In genomic region chr4:100062921-100063320, GRCh38 we compare ENCODE assay signal across 21 cellular contexts.
DNase-seq lines count a peak whose midpoint lies in the region; ATAC-seq and TF ChIP-seq lines count a peak whose summit lies in the region.
"Had no signal": no experiment of that assay in that cellular context is flagged by ENCODE, and none has a peak within 500 bp of the region (broad histone marks: within the 10 kb centered on the region; RNA-seq: fewer than 3 reads in every experiment).

No MANE protein-coding gene starts in this region.

- H3K9me2 ChIP-seq in PC-3 (replicated peaks; ENCODE audit: low read length), result no peaks in the 10 kb centered on the region

- H3K27me3 ChIP-seq in PC-3 (ENCODE audit: low read length), result no peaks in the 10 kb centered on the region
- no peaks in the 10 kb centered on the region for H3K27me3 ChIP-seq in brain microvascular endothelial cell (replicated peaks)
- no peaks in the 10 kb centered on the region for H3K27me3 ChIP-seq in skeletal muscle satellite cell (ENCODE audit: control insufficient read depth, insufficient read depth, low read length)
- H3K27me3 ChIP-seq: SJCRH30 had no signal

- H3K27ac Mint-ChIP-seq in stimulated activated naive CD8-positive, alpha-beta T cell treated with anti-CD3 and anti-CD28 coated beads, Interleukin-15, amount 100 ng/mL, for 72 hours, result no peak overlapping the region
- H3K27ac Mint-ChIP-seq: CD8-positive, alpha-beta T cell; GM23338 had no signal

- in situ Hi-C loops in brain microvascular endothelial cell (cut with HindIII; ENCODE audit: low pct_ligation_motif_present, low sequenced_read_pairs), result no loop called here

- CTCF ChIA-PET in PC-3 (lab: Charles Lee), result interaction anchor here (2.2 kb wide), 1 partner anchor 65 kb away, joined by 10 read pairs; no protein-coding TSS in a partner anchor

- H4K20me1 ChIP-seq in PC-3 (ENCODE audit: low read length), result no peaks in the 10 kb centered on the region

- H3K27ac ChIP-seq in PC-3 (ENCODE audit: low read length) (no peak overlapping the region), brain microvascular endothelial cell (peak overlapping the region; percentile 50)
- H3K27ac ChIP-seq: HL-60, KMS-11, SJCRH30 had no signal

- no peaks in the 10 kb centered on the region for H3K9me3 ChIP-seq in PC-3 (ENCODE audit: low read length)
- no peaks in the 10 kb centered on the region for H3K9me3 ChIP-seq in skeletal muscle satellite cell (replicated peaks; ENCODE audit: low read length)
- H3K9me3 ChIP-seq: HAP-1, SJCRH30 had no signal

- no peaks in the 10 kb centered on the region for H3K4me1 Mint-ChIP-seq in stimulated activated naive CD8-positive, alpha-beta T cell treated with anti-CD3 and anti-CD28 coated beads, Interleukin-15, amount 100 ng/mL, for 72 hours

- H3K79me2 ChIP-seq in PC-3 (ENCODE audit: low read length), result no peaks in the 10 kb centered on the region

- POLR2A ChIA-PET in PC-3 (lab: Charles Lee; ENCODE audit: unreplicated experiment), result no interaction called here

- TF ChIP-seq CTCF in PC-3 (conservative IDR thresholded peaks at IDR 0.05; ENCODE audit: low read depth, low read length) (no peak), brain microvascular endothelial cell (IDR thresholded peaks at IDR 0.05; ENCODE audit: low read depth, low read length, missing control alignments) (no peak)

- H3K4me2 ChIP-seq in PC-3 (ENCODE audit: low read length) (peak overlapping the region; percentile 49), skeletal muscle satellite cell (ENCODE audit: low read length) (peak overlapping the region; percentile 3)
- H3K4me2 ChIP-seq: GM23338, KMS-11 had no signal

- peaks cover 27% of the 10 kb centered on the region for H3K27me3 Mint-ChIP-seq in stimulated activated naive CD8-positive, alpha-beta T cell treated with anti-CD3 and anti-CD28 coated beads, Interleukin-15, amount 100 ng/mL, for 72 hours

- no peak for ATAC-seq in PC-3
- no peak for ATAC-seq in HG03097 (IDR thresholded peaks at IDR 0.05; ENCODE audit: low FRiP score, unreplicated experiment)
- no peak for ATAC-seq in stimulated activated naive CD8-positive, alpha-beta T cell treated with anti-CD3 and anti-CD28 coated beads, Interleukin-15, amount 100 ng/mL, for 72 hours
- ATAC-seq: CD8-positive, alpha-beta T cell; GM23338; Panc1 had no signal

- H3K9me3 Mint-ChIP-seq in stimulated activated naive CD8-positive, alpha-beta T cell treated with anti-CD3 and anti-CD28 coated beads, Interleukin-15, amount 100 ng/mL, for 72 hours, result no peaks in the 10 kb centered on the region
- H3K9me3 Mint-ChIP-seq: CD8-positive, alpha-beta T cell; GM23338 had no signal

- no peaks in the 10 kb centered on the region for H3K36me3 ChIP-seq in PC-3 (ENCODE audit: low read depth, low read length)
- no peaks in the 10 kb centered on the region for H3K36me3 ChIP-seq in brain microvascular endothelial cell (replicated peaks)
- H3K36me3 ChIP-seq in skeletal muscle satellite cell (ENCODE audit: insufficient read depth, low read length), result no peaks in the 10 kb centered on the region
- H3K36me3 ChIP-seq: HAP-1, SJCRH30 had no signal

- DNase-seq in ELR (ENCODE audit: low read depth), result peak; percentile 46
- peak; percentile 14 for DNase-seq in PC-3
- peak; percentile 28 for DNase-seq in brain microvascular endothelial cell
- no peak for DNase-seq in 8988T
- DNase-seq in stimulated activated naive CD8-positive, alpha-beta T cell treated with anti-CD3 and anti-CD28 coated beads, Interleukin-15, amount 100 ng/mL, for 72 hours, result no peak
- DNase-seq: C1 segment of cervical spinal cord; CD8-positive, alpha-beta T cell; NCI-H1092 treated with DMSO at 0.1 percent for 48 hours; NCI-H1436 treated with DMSO at 0.1 percent for 48 hours; NCI-H2029; NCI-H2227 treated with DMSO at 0.1 percent for 48 hours; NCI-H510A treated with DMSO at 0.1 percent for 48 hours; NCI-H748 treated with DMSO at 0.1 percent for 48 hours; SJCRH30 had no signal

- H3K9ac ChIP-seq in PC-3 (ENCODE audit: low read length) (no peak overlapping the region), skeletal muscle satellite cell (ENCODE audit: low read depth, low read length) (no peak overlapping the region)
- H3K9ac ChIP-seq: KMS-11 had no signal

- no peaks in the 10 kb centered on the region for H3F3A ChIP-seq in PC-3 (ENCODE audit: low read length, unreplicated experiment)

- no peak overlapping the region for H2AFZ ChIP-seq in PC-3 (ENCODE audit: low read length)
- H2AFZ ChIP-seq: GM23338 had no signal

- H3K4me3 Mint-ChIP-seq in stimulated activated naive CD8-positive, alpha-beta T cell treated with anti-CD3 and anti-CD28 coated beads, Interleukin-15, amount 100 ng/mL, for 72 hours, result no peak overlapping the region
- H3K4me3 Mint-ChIP-seq: CD8-positive, alpha-beta T cell; GM23338 had no signal

- no TSS peak for BruUV-seq in PC-3 (replicated peaks; lab: Mats Ljungman, UMichigan)

- H3K4me3 ChIP-seq in PC-3 (ENCODE audit: low read length), result no peak overlapping the region
- H3K4me3 ChIP-seq in brain microvascular endothelial cell (ENCODE audit: low read depth, low read length), result no peak overlapping the region
- no peak overlapping the region for H3K4me3 ChIP-seq in skeletal muscle satellite cell (ENCODE audit: low read length)
- H3K4me3 ChIP-seq: GM23338, HAP-1, SJCRH30 had no signal

- intact Hi-C loops in PC-3 (cut with micrococcal nuclease), result loop anchor here (2.0 to 10.0 kb wide), 5 partner anchors 46 to 501 kb away; partner anchors contain the start of genes DAPP1 and TRMT10A

- peaks cover 25% of the 10 kb centered on the region for H3K4me1 ChIP-seq in PC-3 (ENCODE audit: insufficient read depth, low read length)
- H3K4me1 ChIP-seq in skeletal muscle satellite cell (ENCODE audit: control insufficient read depth, insufficient read depth, low read length), result peaks cover 13% of the 10 kb centered on the region
- H3K4me1 ChIP-seq: HAP-1, SJCRH30 had no signal

Comparison
In these comparisons a context has a peak if more than half of its experiments do, and no peak if none do; other contexts are left out.
1. DNase-seq: peak in ELR (single experiment), PC-3 (single experiment) and brain microvascular endothelial cell (single experiment); none in 8988T (single experiment) and stimulated activated naive CD8-positive, alpha-beta T cell treated with anti-CD3 and anti-CD28 coated beads, Interleukin-15, amount 100 ng/mL, for 72 hours (0 of 2).